1 cellular context compared by ENCODE assay signal in genomic region chr15:100211855-100212850, GRCh38.
TF ChIP-seq lines count a peak whose summit lies in the region.

No MANE protein-coding gene starts in this region.

TF ChIP-seq in GM23338, 12 proteins besides CTCF, POLR2A, EP300 and RAD21 (continued from another document):
- TF ChIP-seq ZNF462 (CRISPR knock-in tag; IDR thresholded peaks at IDR 0.05), result no peak
- no peak for TF ChIP-seq ETS1 (IDR thresholded peaks at IDR 0.05)
- no peak for TF ChIP-seq EZH2 (IDR thresholded peaks at IDR 0.05; ENCODE audit: low read depth, unreplicated experiment)
- no peak for TF ChIP-seq ZNF114 (CRISPR knock-in tag; IDR thresholded peaks at IDR 0.05)
TF ChIP-seq in GM23338: peak in this region for 0.
